1 cellular context compared by ENCODE assay signal in genomic region chr1:203926025-203926540, GRCh38.
TF ChIP-seq lines count a peak whose summit lies in the region.

No MANE protein-coding gene starts in this region.

TF ChIP-seq in K562, 482 proteins besides CTCF, POLR2A, EP300 and RAD21 (continued from another document and continues in another):
- TF ChIP-seq NR2C2 (CRISPR knock-in tag; IDR thresholded peaks at IDR 0.05) (no peak), NR2C2 (tag; IDR thresholded peaks at IDR 0.05) (peak; percentile 51; the same call in 1 of the 2 replicates), FOSL1 (tag; conservative IDR thresholded peaks at IDR 0.05) (peak; percentile 98), NCOA2 (IDR thresholded peaks at IDR 0.05; ENCODE audit: partially characterized antibody in 2 of 2) (no peak), RBBP5 (IDR thresholded peaks at IDR 0.05; ENCODE audit: borderline replicate concordance, insufficient read depth, low read length, poor library complexity, severe bottlenecking) (no peak), HSF4 (CRISPR knock-in tag; IDR thresholded peaks at IDR 0.05; ENCODE audit: borderline replicate concordance) (0 out of 2 replicates have a peak, but pooled peaks have one; percentile 43), TEAD1 (CRISPR knock-in tag; IDR thresholded peaks at IDR 0.05) (no peak), TAL1 (IDR thresholded peaks at IDR 0.05) (peak; percentile 16; the same call in 1 of the 2 replicates), ZNF224 (CRISPR knock-in tag; IDR thresholded peaks at IDR 0.05) (no peak), CBFA2T3 (IDR thresholded peaks at IDR 0.05) (no peak), LEF1 (IDR thresholded peaks at IDR 0.05) (peak; percentile 39; the same call in 1 of the 2 replicates), TCF7 (IDR thresholded peaks at IDR 0.05; ENCODE audit: borderline replicate concordance) (no peak), ERF (CRISPR knock-in tag; IDR thresholded peaks at IDR 0.05) (no peak), RFX1 (IDR thresholded peaks at IDR 0.05) (no peak), CEBPB (tag; IDR thresholded peaks at IDR 0.05) (peak; percentile 95), CREBBP (IDR thresholded peaks at IDR 0.05; ENCODE audit: low read depth, low read length) (no peak), ZNF75A (CRISPR knock-in tag; IDR thresholded peaks at IDR 0.05) (no peak), ZC3H4 (CRISPR knock-in tag; IDR thresholded peaks at IDR 0.05; ENCODE audit: borderline replicate concordance) (no peak), ZNF518B (CRISPR knock-in tag; IDR thresholded peaks at IDR 0.05) (no peak), SNRNP70 (optimal IDR thresholded peaks at IDR 0.05; ENCODE audit: low read depth, low read length) (no peak), PTRF (tag; IDR thresholded peaks at IDR 0.05) (no peak), HLTF (IDR thresholded peaks at IDR 0.05) (no peak), TAF7 (tag; IDR thresholded peaks at IDR 0.05) (no peak), USF2 (CRISPR knock-in tag; IDR thresholded peaks at IDR 0.05) (no peak), HOMEZ (CRISPR knock-in tag; IDR thresholded peaks at IDR 0.05) (no peak), ZNF175 (CRISPR knock-in tag; IDR thresholded peaks at IDR 0.05; ENCODE audit: low read depth) (peak; percentile 52; the same call in 1 of the 2 replicates), CXXC5 (CRISPR knock-in tag; IDR thresholded peaks at IDR 0.05) (peak; percentile 66), TEAD4 (IDR thresholded peaks at IDR 0.05; ENCODE audit: low read length) (peak; percentile 41; the same call in 1 of the 2 replicates), TEAD4 (CRISPR knock-in tag; IDR thresholded peaks at IDR 0.05; ENCODE audit: borderline replicate concordance) (no peak), TARDBP (IDR thresholded peaks at IDR 0.05) (no peak), MCM7 (IDR thresholded peaks at IDR 0.05) (no peak), ZBTB40 (IDR thresholded peaks at IDR 0.05) (peak; percentile 27; the same call in 1 of the 2 replicates), ZBTB40 (CRISPR knock-in tag; IDR thresholded peaks at IDR 0.05) (no peak)
- TF ChIP-seq, protein P1, sequence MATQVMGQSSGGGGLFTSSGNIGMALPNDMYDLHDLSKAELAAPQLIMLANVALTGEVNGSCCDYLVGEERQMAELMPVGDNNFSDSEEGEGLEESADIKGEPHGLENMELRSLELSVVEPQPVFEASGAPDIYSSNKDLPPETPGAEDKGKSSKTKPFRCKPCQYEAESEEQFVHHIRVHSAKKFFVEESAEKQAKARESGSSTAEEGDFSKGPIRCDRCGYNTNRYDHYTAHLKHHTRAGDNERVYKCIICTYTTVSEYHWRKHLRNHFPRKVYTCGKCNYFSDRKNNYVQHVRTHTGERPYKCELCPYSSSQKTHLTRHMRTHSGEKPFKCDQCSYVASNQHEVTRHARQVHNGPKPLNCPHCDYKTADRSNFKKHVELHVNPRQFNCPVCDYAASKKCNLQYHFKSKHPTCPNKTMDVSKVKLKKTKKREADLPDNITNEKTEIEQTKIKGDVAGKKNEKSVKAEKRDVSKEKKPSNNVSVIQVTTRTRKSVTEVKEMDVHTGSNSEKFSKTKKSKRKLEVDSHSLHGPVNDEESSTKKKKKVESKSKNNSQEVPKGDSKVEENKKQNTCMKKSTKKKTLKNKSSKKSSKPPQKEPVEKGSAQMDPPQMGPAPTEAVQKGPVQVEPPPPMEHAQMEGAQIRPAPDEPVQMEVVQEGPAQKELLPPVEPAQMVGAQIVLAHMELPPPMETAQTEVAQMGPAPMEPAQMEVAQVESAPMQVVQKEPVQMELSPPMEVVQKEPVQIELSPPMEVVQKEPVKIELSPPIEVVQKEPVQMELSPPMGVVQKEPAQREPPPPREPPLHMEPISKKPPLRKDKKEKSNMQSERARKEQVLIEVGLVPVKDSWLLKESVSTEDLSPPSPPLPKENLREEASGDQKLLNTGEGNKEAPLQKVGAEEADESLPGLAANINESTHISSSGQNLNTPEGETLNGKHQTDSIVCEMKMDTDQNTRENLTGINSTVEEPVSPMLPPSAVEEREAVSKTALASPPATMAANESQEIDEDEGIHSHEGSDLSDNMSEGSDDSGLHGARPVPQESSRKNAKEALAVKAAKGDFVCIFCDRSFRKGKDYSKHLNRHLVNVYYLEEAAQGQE (CRISPR knock-in tag; IDR thresholded peaks at IDR 0.05; ENCODE audit: low read depth), result no peak
- TF ChIP-seq, protein P2, sequence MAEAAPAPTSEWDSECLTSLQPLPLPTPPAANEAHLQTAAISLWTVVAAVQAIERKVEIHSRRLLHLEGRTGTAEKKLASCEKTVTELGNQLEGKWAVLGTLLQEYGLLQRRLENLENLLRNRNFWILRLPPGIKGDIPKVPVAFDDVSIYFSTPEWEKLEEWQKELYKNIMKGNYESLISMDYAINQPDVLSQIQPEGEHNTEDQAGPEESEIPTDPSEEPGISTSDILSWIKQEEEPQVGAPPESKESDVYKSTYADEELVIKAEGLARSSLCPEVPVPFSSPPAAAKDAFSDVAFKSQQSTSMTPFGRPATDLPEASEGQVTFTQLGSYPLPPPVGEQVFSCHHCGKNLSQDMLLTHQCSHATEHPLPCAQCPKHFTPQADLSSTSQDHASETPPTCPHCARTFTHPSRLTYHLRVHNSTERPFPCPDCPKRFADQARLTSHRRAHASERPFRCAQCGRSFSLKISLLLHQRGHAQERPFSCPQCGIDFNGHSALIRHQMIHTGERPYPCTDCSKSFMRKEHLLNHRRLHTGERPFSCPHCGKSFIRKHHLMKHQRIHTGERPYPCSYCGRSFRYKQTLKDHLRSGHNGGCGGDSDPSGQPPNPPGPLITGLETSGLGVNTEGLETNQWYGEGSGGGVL (CRISPR knock-in tag; IDR thresholded peaks at IDR 0.05), result no peak
- TF ChIP-seq, protein P3, sequence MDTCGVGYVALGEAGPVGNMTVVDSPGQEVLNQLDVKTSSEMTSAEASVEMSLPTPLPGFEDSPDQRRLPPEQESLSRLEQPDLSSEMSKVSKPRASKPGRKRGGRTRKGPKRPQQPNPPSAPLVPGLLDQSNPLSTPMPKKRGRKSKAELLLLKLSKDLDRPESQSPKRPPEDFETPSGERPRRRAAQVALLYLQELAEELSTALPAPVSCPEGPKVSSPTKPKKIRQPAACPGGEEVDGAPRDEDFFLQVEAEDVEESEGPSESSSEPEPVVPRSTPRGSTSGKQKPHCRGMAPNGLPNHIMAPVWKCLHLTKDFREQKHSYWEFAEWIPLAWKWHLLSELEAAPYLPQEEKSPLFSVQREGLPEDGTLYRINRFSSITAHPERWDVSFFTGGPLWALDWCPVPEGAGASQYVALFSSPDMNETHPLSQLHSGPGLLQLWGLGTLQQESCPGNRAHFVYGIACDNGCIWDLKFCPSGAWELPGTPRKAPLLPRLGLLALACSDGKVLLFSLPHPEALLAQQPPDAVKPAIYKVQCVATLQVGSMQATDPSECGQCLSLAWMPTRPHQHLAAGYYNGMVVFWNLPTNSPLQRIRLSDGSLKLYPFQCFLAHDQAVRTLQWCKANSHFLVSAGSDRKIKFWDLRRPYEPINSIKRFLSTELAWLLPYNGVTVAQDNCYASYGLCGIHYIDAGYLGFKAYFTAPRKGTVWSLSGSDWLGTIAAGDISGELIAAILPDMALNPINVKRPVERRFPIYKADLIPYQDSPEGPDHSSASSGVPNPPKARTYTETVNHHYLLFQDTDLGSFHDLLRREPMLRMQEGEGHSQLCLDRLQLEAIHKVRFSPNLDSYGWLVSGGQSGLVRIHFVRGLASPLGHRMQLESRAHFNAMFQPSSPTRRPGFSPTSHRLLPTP (IDR thresholded peaks at IDR 0.05; ENCODE audit: borderline replicate concordance, extremely low read depth, insufficient read length), result no peak
